Comparison of ENCODE assay signal across 23 cellular contexts in the genomic region with DNA sequence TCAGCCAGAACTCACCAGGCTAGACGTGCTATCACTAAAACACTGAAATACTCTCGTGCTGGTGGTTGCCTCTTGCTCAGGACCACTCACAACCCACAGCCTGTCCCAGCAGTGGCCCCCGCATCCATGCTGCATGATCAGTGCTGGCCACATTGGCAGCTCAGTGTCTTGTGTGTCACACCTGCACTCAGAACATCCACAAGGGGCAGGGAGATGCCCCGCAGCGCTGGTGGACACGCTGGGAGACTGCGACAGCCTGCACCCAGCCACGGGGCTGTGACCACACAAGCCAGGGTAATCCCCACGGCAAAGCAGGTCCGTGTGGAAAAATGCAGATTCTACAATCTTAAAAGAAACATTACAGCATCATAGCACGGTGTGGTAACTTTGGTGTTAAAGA. TPM values are rescaled to one million over a fixed set of nuclear protein-coding genes. Genes with fewer than 3 reads are reported as not detected.
DNase-seq lines count a peak whose midpoint lies in the region; TF ChIP-seq lines count a peak whose summit lies in the region.
"Had no signal": no experiment of that assay in that cellular context is flagged by ENCODE, and none has a peak within 500 bp of the region (broad histone marks: within the 10 kb centered on the region; RNA-seq: fewer than 3 reads in every experiment).

No MANE protein-coding gene starts in this region.

- no peak overlapping the region for H2BK15ac ChIP-seq in neuronal stem cell (ENCODE audit: low read length)

- no peak overlapping the region for H2BK12ac ChIP-seq in neuronal stem cell (ENCODE audit: low read length)

- no peak overlapping the region for H3K4me3 Mint-ChIP-seq in chondrocyte (ENCODE audit: unreplicated experiment)
- H3K4me3 Mint-ChIP-seq: activated CD4-positive, alpha-beta T cell treated with anti-CD3 and anti-CD28 coated beads for 36 hours; activated CD8-positive, alpha-beta T cell treated with anti-CD3 and anti-CD28 coated beads, Interleukin-2, amount 10 ng/mL, durations not matched to agents 7 days and 5 days; activated naive CD8-positive, alpha-beta T cell treated with anti-CD3 and anti-CD28 coated beads, Interleukin-2, amount 50 U/mL, for 24 hours; neural crest cell had no signal

- H3K18ac ChIP-seq in neuronal stem cell (ENCODE audit: low read length), result peak overlapping the region; percentile 24

- DNase-seq in cardiac septum (ENCODE audit: low spot score) (peak; percentile 46), left ventricle myocardium inferior (no peak), chondrocyte (ENCODE audit: low spot score) (peak; percentile 69), neuronal stem cell (ENCODE audit: low spot score) (no peak), tibial artery (peak; percentile 10 to 37), OCI-M1 (lab: John Stamatoyannopoulos, UW) (no peak), NCI-H146 (lab: John Stamatoyannopoulos, UW) (no peak)
- DNase-seq in stimulated activated naive CD4-positive, alpha-beta T cell treated with Interleukin-2 at 50 U/mL for 16 hours (lab: John Stamatoyannopoulos, UW), result no peak
- DNase-seq: activated CD4-positive, alpha-beta T cell treated with anti-CD3 and anti-CD28 coated beads for 36 hours; activated CD8-positive, alpha-beta T cell treated with anti-CD3 and anti-CD28 coated beads, Interleukin-2, amount 10 ng/mL, durations not matched to agents 7 days and 5 days; activated gamma-delta T cell treated with Interleukin-2 at 50 U/mL for 16 hours; activated naive CD8-positive, alpha-beta T cell treated with anti-CD3 and anti-CD28 coated beads, Interleukin-2, amount 50 U/mL, for 24 hours; AML-193; cerebellar nuclear complex; GF-D8; KBM-7; lower lobe of right lung; MG63; NCI-H1436; stimulated activated CD4-positive, alpha-beta T cell treated with anti-CD3 and anti-CD28 coated beads, Interleukin-15, amount 100 ng/mL, for 24 hours; stimulated activated naive CD4-positive, alpha-beta T cell had no signal

- no peak overlapping the region for H3K27ac Mint-ChIP-seq in chondrocyte (ENCODE audit: unreplicated experiment)
- H3K27ac Mint-ChIP-seq: activated CD4-positive, alpha-beta T cell treated with anti-CD3 and anti-CD28 coated beads for 36 hours; activated CD8-positive, alpha-beta T cell treated with anti-CD3 and anti-CD28 coated beads, Interleukin-2, amount 10 ng/mL, durations not matched to agents 7 days and 5 days; activated naive CD8-positive, alpha-beta T cell treated with anti-CD3 and anti-CD28 coated beads, Interleukin-2, amount 50 U/mL, for 24 hours had no signal

- H3K14ac ChIP-seq in neuronal stem cell (ENCODE audit: low read length), result peak overlapping the region; percentile 26

- H4K8ac ChIP-seq in neuronal stem cell (ENCODE audit: low read depth, low read length), result no peak overlapping the region

- H2AK5ac ChIP-seq in neuronal stem cell (ENCODE audit: low read depth, low read length), result no peak overlapping the region

- H3K4me3 ChIP-seq in left ventricle myocardium inferior (no peak overlapping the region), neuronal stem cell (ENCODE audit: low read length in 2 of 2) (no peak overlapping the region), tibial artery (no peak overlapping the region)
- H3K4me3 ChIP-seq: lower lobe of right lung, MG63, thoracic aorta had no signal

- H4K91ac ChIP-seq in neuronal stem cell (ENCODE audit: low read depth, low read length, poor library complexity), result no peak overlapping the region

- H3K4me1 Mint-ChIP-seq in chondrocyte (ENCODE audit: low read depth), result no peaks in the 10 kb centered on the region
- H3K4me1 Mint-ChIP-seq: activated CD4-positive, alpha-beta T cell treated with anti-CD3 and anti-CD28 coated beads for 36 hours; activated naive CD8-positive, alpha-beta T cell treated with anti-CD3 and anti-CD28 coated beads, Interleukin-2, amount 50 U/mL, for 24 hours; neural crest cell had no signal

- H2BK5ac ChIP-seq in neuronal stem cell (ENCODE audit: low read length), result no peak overlapping the region

- H3K27ac ChIP-seq in left ventricle myocardium inferior (replicated peaks), result no peak overlapping the region
- no peak overlapping the region for H3K27ac ChIP-seq in neuronal stem cell (replicated peaks; ENCODE audit: low read length)
- H3K27ac ChIP-seq in tibial artery, result no peak overlapping the region
- H3K27ac ChIP-seq: thoracic aorta had no signal

- whole genome bisulfite sequencing in neuronal stem cell (ENCODE audit: extremely low coverage in 2 of 2, insufficient read length in 2 of 2, insufficient replicate concordance in 1 of 2), 2 donors, result no CpG with 5 or more reads among the region's 11 CpGs

- TF ChIP-seq CTCF in left ventricle myocardium inferior (IDR thresholded peaks at IDR 0.05; ENCODE audit: borderline replicate concordance) (no peak), chondrocyte (IDR thresholded peaks at IDR 0.05) (no peak), tibial artery (IDR thresholded peaks at IDR 0.05) (no peak)

- no peak overlapping the region for H3K4ac ChIP-seq in neuronal stem cell (ENCODE audit: low read length)

- H3K9me3 ChIP-seq in left ventricle myocardium inferior (replicated peaks) (no peaks in the 10 kb centered on the region), neuronal stem cell (replicated peaks in 1 of 2; ENCODE audit: control insufficient read depth in 2 of 2, insufficient read depth in 1 of 2, low read depth in 1 of 2, low read length in 2 of 2) (no peaks in the 10 kb centered on the region), tibial artery (no peaks in the 10 kb centered on the region)
- H3K9me3 ChIP-seq: lower lobe of right lung, MG63, thoracic aorta had no signal

- H3K9ac ChIP-seq in neuronal stem cell (ENCODE audit: low read depth, low read length, poor library complexity), result no peak overlapping the region

- H3K27me3 ChIP-seq in left ventricle myocardium inferior (ENCODE audit: low read depth) (no peaks in the 10 kb centered on the region), neuronal stem cell (ENCODE audit: control insufficient read depth in 3 of 3, insufficient read depth in 3 of 3, low read depth in 1 of 3, low read length in 3 of 3) (peaks cover 0 to 19% (median 0%) of the 10 kb centered on the region in 3 experiments), tibial artery (no peaks in the 10 kb centered on the region)
- H3K27me3 ChIP-seq: MG63 had no signal

- H3K36me3 Mint-ChIP-seq in chondrocyte (ENCODE audit: low read depth), result no peaks in the 10 kb centered on the region

- H3K4me2 ChIP-seq in neuronal stem cell (ENCODE audit: insufficient read depth, low read length, poor library complexity, severe bottlenecking), result no peak overlapping the region

- H3K9me3 Mint-ChIP-seq in chondrocyte (ENCODE audit: low read depth), result no peaks in the 10 kb centered on the region
- H3K9me3 Mint-ChIP-seq: activated naive CD8-positive, alpha-beta T cell treated with anti-CD3 and anti-CD28 coated beads, Interleukin-2, amount 50 U/mL, for 24 hours; neural crest cell had no signal

- H3K4me1 ChIP-seq in left ventricle myocardium inferior (peaks cover 76% of the 10 kb centered on the region), neuronal stem cell (ENCODE audit: control insufficient read depth in 2 of 2, insufficient read depth in 1 of 2, low read depth in 1 of 2, low read length in 2 of 2) (no peaks in the 10 kb centered on the region), tibial artery (peaks cover 0 to 15% (median 0%) of the 10 kb centered on the region in 4 donors)

- intact Hi-C loops in cardiac septum (cut with DNase I) (no loop called here), left ventricle myocardium inferior (cut with micrococcal nuclease) (no loop called here), tibial artery (cut with DNase I; ENCODE audit: low total_unique reads) (no loop called here)

- H3K36me3 ChIP-seq in left ventricle myocardium inferior, result peaks cover 90% of the 10 kb centered on the region
- no peaks in the 10 kb centered on the region for H3K36me3 ChIP-seq in neuronal stem cell (replicated peaks in 1 of 2; ENCODE audit: control insufficient read depth in 2 of 2, insufficient read depth in 2 of 2, low read length in 2 of 2)
- peaks cover 29 to 94% (median 71%) of the 10 kb centered on the region in 3 donors for H3K36me3 ChIP-seq in tibial artery
- H3K36me3 ChIP-seq: MG63 had no signal

- H3K23ac ChIP-seq in neuronal stem cell (ENCODE audit: low read depth, low read length, poor library complexity), result no peak overlapping the region

- H3K79me1 ChIP-seq in neuronal stem cell (ENCODE audit: low read depth, low read length), result no peaks in the 10 kb centered on the region

- no peak overlapping the region for H2BK120ac ChIP-seq in neuronal stem cell (ENCODE audit: low read depth, low read length)

- H3K27me3 Mint-ChIP-seq in chondrocyte (ENCODE audit: low read depth), result no peaks in the 10 kb centered on the region
- H3K27me3 Mint-ChIP-seq: activated CD4-positive, alpha-beta T cell treated with anti-CD3 and anti-CD28 coated beads for 36 hours; activated naive CD8-positive, alpha-beta T cell treated with anti-CD3 and anti-CD28 coated beads, Interleukin-2, amount 50 U/mL, for 24 hours had no signal

- H2AFZ ChIP-seq in neuronal stem cell (ENCODE audit: low read length), result no peak overlapping the region

RNA-seq across cellular contexts. Expression of a gene that starts 23.9 kb away (rescaled TPM):
- total RNA-seq in cardiac septum (28.2 TPM), left ventricle myocardium inferior (23.8 TPM), chondrocyte (77.7 to 82.2 TPM (median 79.9 TPM) in 3 replicates)
- 56.3 TPM for polyA plus RNA-seq in neuronal stem cell (2013, experiment 1 of 2)
- polyA plus RNA-seq in neuronal stem cell (2013, experiment 2 of 2), result 57.5 TPM

RNA-seq across cellular contexts. Expression of a gene that starts 41.5 kb away (rescaled TPM):
- total RNA-seq in cardiac septum, result 47.6 TPM
- 159 TPM for total RNA-seq in left ventricle myocardium inferior
- total RNA-seq in chondrocyte, result 1.5 to 5.5 TPM (median 5.5 TPM) in 3 replicates
- polyA plus RNA-seq in neuronal stem cell (2013, experiment 1 of 2), result 0.24 TPM
- 0.26 TPM for polyA plus RNA-seq in neuronal stem cell (2013, experiment 2 of 2)

Comparison
In these comparisons a context has a peak if more than half of its experiments do, and no peak if none do; other contexts are left out.
1. DNase-seq: peak in cardiac septum (single experiment), chondrocyte (single experiment) and tibial artery (2 of 2); none in left ventricle myocardium inferior (single experiment), neuronal stem cell (single experiment), OCI-M1 (single experiment), NCI-H146 (single experiment) and stimulated activated naive CD4-positive, alpha-beta T cell treated with Interleukin-2 at 50 U/mL for 16 hours (single experiment).